1 cellular context compared by ENCODE assay signal in the genomic region with DNA sequence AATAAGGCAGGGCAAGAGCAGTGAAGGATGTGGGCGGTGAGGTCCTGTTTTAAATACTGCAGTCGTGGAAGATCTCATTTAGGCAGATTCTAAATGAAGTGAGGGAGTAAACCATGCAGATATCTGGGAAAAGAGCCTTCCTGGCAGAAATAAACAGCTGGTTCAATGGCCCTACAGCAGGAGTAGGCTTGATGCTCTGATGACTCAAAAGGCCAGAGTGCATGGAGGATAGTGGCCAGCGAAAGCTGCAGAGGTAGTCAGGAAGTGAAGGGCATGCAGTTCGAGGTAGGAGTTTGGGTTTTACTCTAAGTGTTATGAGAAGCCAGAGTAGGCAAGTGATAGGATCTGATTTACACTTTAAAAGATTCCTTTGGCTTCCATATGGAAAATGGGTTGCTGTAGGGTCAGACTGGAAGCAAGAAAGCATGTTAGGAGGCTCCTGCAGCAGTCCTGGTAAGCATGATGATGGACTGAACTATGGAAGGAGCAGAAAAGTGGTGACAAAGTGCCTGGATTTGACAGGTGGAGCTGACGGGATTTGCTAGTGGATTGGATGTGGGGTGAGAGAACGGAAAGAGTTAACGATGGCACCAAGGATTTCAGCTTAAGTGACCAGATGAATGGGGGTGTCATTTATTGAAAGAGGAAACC.
TF ChIP-seq lines count a peak whose summit lies in the region.

No MANE protein-coding gene starts in this region.

TF ChIP-seq in GM23338, 12 proteins besides CTCF, POLR2A, EP300 and RAD21 (continued from another document):
- TF ChIP-seq, protein P1, sequence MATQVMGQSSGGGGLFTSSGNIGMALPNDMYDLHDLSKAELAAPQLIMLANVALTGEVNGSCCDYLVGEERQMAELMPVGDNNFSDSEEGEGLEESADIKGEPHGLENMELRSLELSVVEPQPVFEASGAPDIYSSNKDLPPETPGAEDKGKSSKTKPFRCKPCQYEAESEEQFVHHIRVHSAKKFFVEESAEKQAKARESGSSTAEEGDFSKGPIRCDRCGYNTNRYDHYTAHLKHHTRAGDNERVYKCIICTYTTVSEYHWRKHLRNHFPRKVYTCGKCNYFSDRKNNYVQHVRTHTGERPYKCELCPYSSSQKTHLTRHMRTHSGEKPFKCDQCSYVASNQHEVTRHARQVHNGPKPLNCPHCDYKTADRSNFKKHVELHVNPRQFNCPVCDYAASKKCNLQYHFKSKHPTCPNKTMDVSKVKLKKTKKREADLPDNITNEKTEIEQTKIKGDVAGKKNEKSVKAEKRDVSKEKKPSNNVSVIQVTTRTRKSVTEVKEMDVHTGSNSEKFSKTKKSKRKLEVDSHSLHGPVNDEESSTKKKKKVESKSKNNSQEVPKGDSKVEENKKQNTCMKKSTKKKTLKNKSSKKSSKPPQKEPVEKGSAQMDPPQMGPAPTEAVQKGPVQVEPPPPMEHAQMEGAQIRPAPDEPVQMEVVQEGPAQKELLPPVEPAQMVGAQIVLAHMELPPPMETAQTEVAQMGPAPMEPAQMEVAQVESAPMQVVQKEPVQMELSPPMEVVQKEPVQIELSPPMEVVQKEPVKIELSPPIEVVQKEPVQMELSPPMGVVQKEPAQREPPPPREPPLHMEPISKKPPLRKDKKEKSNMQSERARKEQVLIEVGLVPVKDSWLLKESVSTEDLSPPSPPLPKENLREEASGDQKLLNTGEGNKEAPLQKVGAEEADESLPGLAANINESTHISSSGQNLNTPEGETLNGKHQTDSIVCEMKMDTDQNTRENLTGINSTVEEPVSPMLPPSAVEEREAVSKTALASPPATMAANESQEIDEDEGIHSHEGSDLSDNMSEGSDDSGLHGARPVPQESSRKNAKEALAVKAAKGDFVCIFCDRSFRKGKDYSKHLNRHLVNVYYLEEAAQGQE (IDR thresholded peaks at IDR 0.05; ENCODE audit: unreplicated experiment), result no peak
- TF ChIP-seq ZNF114 (CRISPR knock-in tag; IDR thresholded peaks at IDR 0.05) (no peak), JUNB (IDR thresholded peaks at IDR 0.05; ENCODE audit: unreplicated experiment) (no peak), STAT1 (IDR thresholded peaks at IDR 0.05; ENCODE audit: unreplicated experiment) (no peak)
